Comparison of ENCODE assay signal across 1 cellular context in genomic region chr7:66114743-66115727, GRCh38.
TF ChIP-seq lines count a peak whose summit lies in the region.

Gene CRCP (plus strand): TSS chr7:66114847. CDS start chr7:66114963, 116 bp downstream.

TF ChIP-seq in HepG2, 621 proteins besides CTCF, POLR2A, EP300 and RAD21 (continued from another document and continues in another):
- no peak for TF ChIP-seq ZNF740 (CRISPR knock-in tag; IDR thresholded peaks at IDR 0.05)
- no peak for TF ChIP-seq MED13 (CRISPR knock-in tag; IDR thresholded peaks at IDR 0.05)
- 0 out of 2 replicates have a peak, but pooled peaks have one; percentile 51 for TF ChIP-seq ZNF20 (CRISPR knock-in tag; IDR thresholded peaks at IDR 0.05)
- 0 out of 2 replicates have a peak, but pooled peaks have one; percentile 63 for TF ChIP-seq ZNF547 (CRISPR knock-in tag; IDR thresholded peaks at IDR 0.05)
- no peak for TF ChIP-seq CEBPZ (IDR thresholded peaks at IDR 0.05; ENCODE audit: low read length)
- no peak for TF ChIP-seq TOE1 (CRISPR knock-in tag; IDR thresholded peaks at IDR 0.05)
- TF ChIP-seq, protein P1, sequence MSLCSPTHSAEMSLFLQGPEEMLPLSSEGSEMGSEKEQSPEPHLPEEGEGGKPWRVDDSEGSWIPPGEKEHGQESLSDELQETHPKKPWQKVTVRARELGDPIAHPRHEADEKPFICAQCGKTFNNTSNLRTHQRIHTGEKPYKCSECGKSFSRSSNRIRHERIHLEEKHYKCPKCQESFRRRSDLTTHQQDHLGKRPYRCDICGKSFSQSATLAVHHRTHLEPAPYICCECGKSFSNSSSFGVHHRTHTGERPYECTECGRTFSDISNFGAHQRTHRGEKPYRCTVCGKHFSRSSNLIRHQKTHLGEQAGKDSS (CRISPR knock-in tag; IDR thresholded peaks at IDR 0.05; ENCODE audit: borderline replicate concordance, low read depth): peak; percentile 54; the same call in 1 of the 2 replicates
- peak; percentile 85 for TF ChIP-seq ZFX (CRISPR knock-in tag; IDR thresholded peaks at IDR 0.05; ENCODE audit: low read depth)
- TF ChIP-seq SIX4 (CRISPR knock-in tag; IDR thresholded peaks at IDR 0.05): no peak
- TF ChIP-seq, protein P2, sequence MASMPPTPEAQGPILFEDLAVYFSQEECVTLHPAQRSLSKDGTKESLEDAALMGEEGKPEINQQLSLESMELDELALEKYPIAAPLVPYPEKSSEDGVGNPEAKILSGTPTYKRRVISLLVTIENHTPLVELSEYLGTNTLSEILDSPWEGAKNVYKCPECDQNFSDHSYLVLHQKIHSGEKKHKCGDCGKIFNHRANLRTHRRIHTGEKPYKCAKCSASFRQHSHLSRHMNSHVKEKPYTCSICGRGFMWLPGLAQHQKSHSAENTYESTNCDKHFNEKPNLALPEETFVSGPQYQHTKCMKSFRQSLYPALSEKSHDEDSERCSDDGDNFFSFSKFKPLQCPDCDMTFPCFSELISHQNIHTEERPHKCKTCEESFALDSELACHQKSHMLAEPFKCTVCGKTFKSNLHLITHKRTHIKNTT (CRISPR knock-in tag; IDR thresholded peaks at IDR 0.05): no peak
- TF ChIP-seq THAP7 (CRISPR knock-in tag; IDR thresholded peaks at IDR 0.05): no peak; the same call in 1 of the 2 replicates
- TF ChIP-seq ZNF615 (CRISPR knock-in tag; IDR thresholded peaks at IDR 0.05; ENCODE audit: borderline replicate concordance): peak; percentile 36; the same call in 1 of the 2 replicates
- TF ChIP-seq ZNF264 (CRISPR knock-in tag; IDR thresholded peaks at IDR 0.05): 0 out of 2 replicates have a peak, but pooled peaks have one; percentile 3
- TF ChIP-seq, protein P3, sequence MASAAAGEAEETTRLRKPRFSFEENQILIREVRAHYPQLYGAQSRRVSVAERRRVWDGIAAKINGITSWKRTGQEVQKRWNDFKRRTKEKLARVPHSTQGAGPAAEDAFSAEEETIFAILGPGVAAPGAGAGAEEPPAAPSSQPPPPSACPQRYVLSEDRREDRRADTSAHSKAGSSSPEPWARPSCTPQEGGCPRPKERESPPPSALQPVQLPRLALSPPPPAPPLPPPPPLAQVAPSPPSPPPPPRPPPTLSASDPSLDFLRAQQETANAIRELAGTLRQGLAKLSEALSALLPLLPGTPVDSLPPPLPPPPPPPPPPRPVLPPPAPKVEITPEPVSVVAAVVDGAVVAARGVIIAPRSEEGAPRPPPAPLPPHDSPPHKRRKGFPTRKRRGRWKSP (CRISPR knock-in tag; IDR thresholded peaks at IDR 0.05): peak; percentile 67
- peak; percentile 60; the same call in 1 of the 2 replicates for TF ChIP-seq REXO4 (CRISPR knock-in tag; IDR thresholded peaks at IDR 0.05; ENCODE audit: borderline replicate concordance)
- no peak for TF ChIP-seq PHB2 (IDR thresholded peaks at IDR 0.05; ENCODE audit: partially characterized antibody)
- no peak for TF ChIP-seq NFE2L1 (CRISPR knock-in tag; IDR thresholded peaks at IDR 0.05; ENCODE audit: borderline replicate concordance)
- TF ChIP-seq ZFP82 (CRISPR knock-in tag; IDR thresholded peaks at IDR 0.05; ENCODE audit: borderline replicate concordance): no peak
- no peak for TF ChIP-seq ZNF512 (CRISPR knock-in tag; IDR thresholded peaks at IDR 0.05)
- peak; percentile 74; the same call in 1 of the 2 replicates for TF ChIP-seq ZIK1 (CRISPR knock-in tag; IDR thresholded peaks at IDR 0.05; ENCODE audit: borderline replicate concordance, low read depth)
- TF ChIP-seq TBX2 (CRISPR knock-in tag; IDR thresholded peaks at IDR 0.05; ENCODE audit: borderline replicate concordance): peak; percentile 72
- peak; percentile 18 for TF ChIP-seq HNRNPK (IDR thresholded peaks at IDR 0.05; ENCODE audit: low read depth, low read length, poor library complexity, severe bottlenecking)
- no peak for TF ChIP-seq CREBL2 (CRISPR knock-in tag; IDR thresholded peaks at IDR 0.05; ENCODE audit: borderline replicate concordance)
- no peak for TF ChIP-seq MBD4 (IDR thresholded peaks at IDR 0.05; ENCODE audit: borderline replicate concordance, low read length)
- no peak for TF ChIP-seq RBM39 (IDR thresholded peaks at IDR 0.05; ENCODE audit: low read depth, low read length, poor library complexity, severe bottlenecking)
- peak; percentile 86 for TF ChIP-seq HNRNPL (IDR thresholded peaks at IDR 0.05; ENCODE audit: low read depth, low read length)
- no peak for TF ChIP-seq SP140L (CRISPR knock-in tag; IDR thresholded peaks at IDR 0.05; ENCODE audit: borderline replicate concordance)
- TF ChIP-seq CEBPB (IDR thresholded peaks at IDR 0.05; ENCODE audit: borderline replicate concordance, low read depth, low read length): no peak
- TF ChIP-seq, protein P4, sequence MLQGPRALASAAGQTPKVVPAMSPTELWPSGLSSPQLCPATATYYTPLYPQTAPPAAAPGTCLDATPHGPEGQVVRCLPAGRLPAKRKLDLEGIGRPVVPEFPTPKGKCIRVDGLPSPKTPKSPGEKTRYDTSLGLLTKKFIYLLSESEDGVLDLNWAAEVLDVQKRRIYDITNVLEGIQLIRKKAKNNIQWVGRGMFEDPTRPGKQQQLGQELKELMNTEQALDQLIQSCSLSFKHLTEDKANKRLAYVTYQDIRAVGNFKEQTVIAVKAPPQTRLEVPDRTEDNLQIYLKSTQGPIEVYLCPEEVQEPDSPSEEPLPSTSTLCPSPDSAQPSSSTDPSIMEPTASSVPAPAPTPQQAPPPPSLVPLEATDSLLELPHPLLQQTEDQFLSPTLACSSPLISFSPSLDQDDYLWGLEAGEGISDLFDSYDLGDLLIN (CRISPR knock-in tag; IDR thresholded peaks at IDR 0.05; ENCODE audit: borderline replicate concordance): peak; percentile 74; the same call in 1 of the 2 replicates
- 0 out of 2 replicates have a peak, but pooled peaks have one; percentile 20 for TF ChIP-seq ZNF746 (CRISPR knock-in tag; IDR thresholded peaks at IDR 0.05)
- TF ChIP-seq POGZ (CRISPR knock-in tag; IDR thresholded peaks at IDR 0.05): peak; percentile 75; the same call in 1 of the 2 replicates
- peak; percentile 85 for TF ChIP-seq POGK (CRISPR knock-in tag; conservative IDR thresholded peaks at IDR 0.05)
- no peak for TF ChIP-seq SNRNP70 (IDR thresholded peaks at IDR 0.05; ENCODE audit: low read depth, low read length)
- no peak for TF ChIP-seq FOXP1 (IDR thresholded peaks at IDR 0.05)
- no peak; the same call in 1 of the 2 replicates for TF ChIP-seq FOXP1 (CRISPR knock-in tag; IDR thresholded peaks at IDR 0.05)
- TF ChIP-seq ZNF609 (CRISPR knock-in tag; IDR thresholded peaks at IDR 0.05; ENCODE audit: borderline replicate concordance): peak; percentile 49
- TF ChIP-seq ZNF10 (CRISPR knock-in tag; IDR thresholded peaks at IDR 0.05; ENCODE audit: borderline replicate concordance, low read depth): no peak
- peak; percentile 58; the same call in 1 of the 2 replicates for TF ChIP-seq ZSCAN22 (CRISPR knock-in tag; IDR thresholded peaks at IDR 0.05)
- no peak; the same call in 1 of the 2 replicates for TF ChIP-seq HNF4A (CRISPR knock-in tag; IDR thresholded peaks at IDR 0.05)
- TF ChIP-seq REL (CRISPR knock-in tag; conservative IDR thresholded peaks at IDR 0.05): no peak
- peak; percentile 90 for TF ChIP-seq ZNF256 (CRISPR knock-in tag; conservative IDR thresholded peaks at IDR 0.05)
- TF ChIP-seq MTF2 (CRISPR knock-in tag; IDR thresholded peaks at IDR 0.05; ENCODE audit: borderline replicate concordance): no peak
- no peak for TF ChIP-seq ZNF446 (CRISPR knock-in tag; IDR thresholded peaks at IDR 0.05)
